In genomic region chr9:19184144-19184917, GRCh38 we compare ENCODE assay signal across 1 cellular context.
TF ChIP-seq lines count a peak whose summit lies in the region.

No MANE protein-coding gene starts in this region.

TF ChIP-seq in HepG2, 621 proteins besides CTCF, POLR2A, EP300 and RAD21 (continued from another document):
- TF ChIP-seq PRDM15 (CRISPR knock-in tag; IDR thresholded peaks at IDR 0.05), result no peak
- no peak for TF ChIP-seq HMGA1 (CRISPR knock-in tag; conservative IDR thresholded peaks at IDR 0.05)
- no peak for TF ChIP-seq ZSCAN21 (CRISPR knock-in tag; IDR thresholded peaks at IDR 0.05; ENCODE audit: borderline replicate concordance)
- no peak for TF ChIP-seq FOXM1 (CRISPR knock-in tag; IDR thresholded peaks at IDR 0.05)
- TF ChIP-seq RXRB (CRISPR knock-in tag; IDR thresholded peaks at IDR 0.05; ENCODE audit: borderline replicate concordance), result peak; percentile 33; the same call in 1 of the 2 replicates
- TF ChIP-seq CREB1 (IDR thresholded peaks at IDR 0.05), result no peak
- TF ChIP-seq CREB1 (CRISPR knock-in tag; IDR thresholded peaks at IDR 0.05), result no peak
- TF ChIP-seq SAP130 (CRISPR knock-in tag; IDR thresholded peaks at IDR 0.05; ENCODE audit: low read depth), result peak; percentile 74
- no peak for TF ChIP-seq SMARCC2 (IDR thresholded peaks at IDR 0.05)
- no peak for TF ChIP-seq ZNF782 (CRISPR knock-in tag; IDR thresholded peaks at IDR 0.05; ENCODE audit: borderline replicate concordance)
- TF ChIP-seq ZNF160 (CRISPR knock-in tag; IDR thresholded peaks at IDR 0.05), result no peak
- peak; percentile 47; the same call in 1 of the 3 replicates for TF ChIP-seq MXI1 (IDR thresholded peaks at IDR 0.05; ENCODE audit: borderline replicate concordance, low read depth, low read length)
- TF ChIP-seq NFE2L1 (CRISPR knock-in tag; IDR thresholded peaks at IDR 0.05; ENCODE audit: borderline replicate concordance), result no peak
- TF ChIP-seq YY1 (IDR thresholded peaks at IDR 0.05; ENCODE audit: insufficient read depth, insufficient replicate concordance, low read depth, low read length), result no peak
- no peak for TF ChIP-seq KDM5B (CRISPR knock-in tag; IDR thresholded peaks at IDR 0.05; ENCODE audit: borderline replicate concordance)
- TF ChIP-seq ZBTB40 (IDR thresholded peaks at IDR 0.05), result no peak
- TF ChIP-seq ZBTB40 (CRISPR knock-in tag; IDR thresholded peaks at IDR 0.05), result no peak
- no peak for TF ChIP-seq ZNF530 (CRISPR knock-in tag; IDR thresholded peaks at IDR 0.05; ENCODE audit: low read depth)
- TF ChIP-seq GATAD2A (CRISPR knock-in tag; IDR thresholded peaks at IDR 0.05), result peak; percentile 72
- peak; percentile 25; the same call in 1 of the 2 replicates for TF ChIP-seq HOXA3 (CRISPR knock-in tag; IDR thresholded peaks at IDR 0.05)
